In genomic region chr2:169141713-169142352, GRCh38 we compare ENCODE assay signal across 9 cellular contexts.
A peak's percentile ranks its signal among the peaks of the same experiment; 100 is the strongest.
DNase-seq lines count a peak whose midpoint lies in the region; ATAC-seq, FAIRE-seq and TF ChIP-seq lines count a peak whose summit lies in the region.
"Had no signal": no experiment of that assay in that cellular context is flagged by ENCODE, and none has a peak within 500 bp of the region (broad histone marks: within the 10 kb centered on the region; RNA-seq: fewer than 3 reads in every experiment).

No MANE protein-coding gene starts in this region.

- H3K4me3 Mint-ChIP-seq in chondrocyte (ENCODE audit: unreplicated experiment), result no peak overlapping the region

- no peak overlapping the region for H3K4me3 ChIP-seq in liver (ENCODE audit: low read depth in 1 of 3, low read length in 3 of 3)

- no peaks in the 10 kb centered on the region for H3K27me3 ChIP-seq in liver (ENCODE audit: control insufficient read depth in 4 of 4, insufficient read depth in 4 of 4, low read length in 3 of 4)

- TF ChIP-seq POLR2A in H54 (IDR thresholded peaks at IDR 0.05; ENCODE audit: low read depth, low read length), result no peak

- peak; percentile 72 to 86 for TF ChIP-seq RAD21 in liver (IDR thresholded peaks at IDR 0.05)

- H3K27ac Mint-ChIP-seq in chondrocyte (ENCODE audit: unreplicated experiment), result no peak overlapping the region

- no peak for ATAC-seq in HG03439 (IDR thresholded peaks at IDR 0.05; ENCODE audit: unreplicated experiment)

- FAIRE-seq in H54 (lab: Jason Lieb, UNC), result peak; percentile 58
- FAIRE-seq: endometrium had no signal

- no peaks in the 10 kb centered on the region for H3K36me3 ChIP-seq in liver (ENCODE audit: control insufficient read depth in 4 of 4, insufficient read depth in 3 of 4, low read depth in 1 of 4, low read length in 3 of 4)

- H3K9me3 Mint-ChIP-seq in chondrocyte (ENCODE audit: low read depth), result no peaks in the 10 kb centered on the region

- WGBS in liver, result 29% methylated on average over 10 of the region's 10 CpGs

- TF ChIP-seq CTCF in chondrocyte (IDR thresholded peaks at IDR 0.05), result peak; percentile 85
- peak; percentile 76 for TF ChIP-seq CTCF in liver (IDR thresholded peaks at IDR 0.05; ENCODE audit: low read depth, low read length, missing input control)

- H3K9ac ChIP-seq in liver (ENCODE audit: low read depth in 1 of 2, low read length in 2 of 2), result no peak overlapping the region

- no peaks in the 10 kb centered on the region for H3K4me1 Mint-ChIP-seq in chondrocyte (ENCODE audit: low read depth)

- no peaks in the 10 kb centered on the region for H3K9me3 ChIP-seq in liver (ENCODE audit: control insufficient read depth in 4 of 4, low read length in 3 of 4)

- H3K4me1 ChIP-seq in liver (ENCODE audit: control insufficient read depth in 4 of 4, insufficient read depth in 4 of 4, low read length in 3 of 4), result no peaks in the 10 kb centered on the region

- DNase-seq in EL (peak; percentile 67), H54 (ENCODE audit: insufficient read length, low spot score) (peak; percentile 35), NCI-H2029 treated with DMSO at 0.1 percent for 48 hours (lab: John Stamatoyannopoulos, UW) (peak; percentile 13), chondrocyte (ENCODE audit: low spot score) (no peak)
- peak; percentile 52 for DNase-seq in activated CD4-positive, CD25-positive, alpha-beta regulatory T cell treated with anti-CD3 and anti-CD28 coated beads, Interleukin-2, amount 50 U/mL, for 72 hours
- DNase-seq in stimulated activated CD8-positive, alpha-beta memory T cell treated with anti-CD3 and anti-CD28 coated beads, Interleukin-15, amount 100 ng/mL, for 1 hour (ENCODE audit: low read depth), result peak; percentile 42

- no peak overlapping the region for H3K27ac ChIP-seq in liver (ENCODE audit: low read depth in 1 of 2, low read length in 2 of 2)

- no peaks in the 10 kb centered on the region for H3K36me3 Mint-ChIP-seq in chondrocyte (ENCODE audit: low read depth)

- no peaks in the 10 kb centered on the region for H3K27me3 Mint-ChIP-seq in chondrocyte (ENCODE audit: low read depth)

TF ChIP-seq in liver, 16 proteins besides CTCF, POLR2A, EP300 and RAD21:
- no peak for TF ChIP-seq JUND (IDR thresholded peaks at IDR 0.05)
- TF ChIP-seq MAX (IDR thresholded peaks at IDR 0.05), result no peak
- TF ChIP-seq ATF3 (IDR thresholded peaks at IDR 0.05), result no peak
- TF ChIP-seq SP1 (IDR thresholded peaks at IDR 0.05), result no peak
- TF ChIP-seq EGR1 (IDR thresholded peaks at IDR 0.05; ENCODE audit: low read depth in 2 of 2), result no peak
- TF ChIP-seq RXRA (IDR thresholded peaks at IDR 0.05), result no peak
- no peak for TF ChIP-seq NR2F2 (IDR thresholded peaks at IDR 0.05)
- TF ChIP-seq HNF4A (conservative IDR thresholded peaks at IDR 0.05), result no peak
